16 cellular contexts compared by ENCODE assay signal in the genomic region with DNA sequence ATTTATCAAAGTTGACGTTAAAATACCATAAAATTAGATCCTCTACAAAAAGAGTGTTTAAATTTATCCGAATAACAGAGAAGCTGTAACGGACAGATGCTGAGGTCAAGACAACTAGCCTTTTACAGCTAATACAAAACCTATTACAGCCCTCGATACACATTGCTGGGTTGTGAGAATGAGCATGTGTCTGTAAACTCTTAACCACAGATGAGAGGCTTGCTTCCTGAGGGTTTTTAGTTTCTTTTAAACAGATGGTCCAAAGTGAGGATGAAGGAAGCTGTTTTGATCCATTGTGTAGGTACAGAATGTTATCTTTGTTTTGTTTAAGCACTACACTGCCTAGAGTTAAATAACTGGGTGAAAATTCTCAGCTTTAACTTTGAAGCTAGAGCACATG.
A peak's percentile ranks its signal among the peaks of the same experiment; 100 is the strongest.
DNase-seq lines count a peak whose midpoint lies in the region; ATAC-seq, FAIRE-seq and TF ChIP-seq lines count a peak whose summit lies in the region.
"Had no signal": no experiment of that assay in that cellular context is flagged by ENCODE, and none has a peak within 500 bp of the region (broad histone marks: within the 10 kb centered on the region; RNA-seq: fewer than 3 reads in every experiment).

No MANE protein-coding gene starts in this region.

- H2AFZ ChIP-seq in astrocyte (ENCODE audit: low read depth, low read length) (no peak overlapping the region), GM23248 (no peak overlapping the region)
- H2AFZ ChIP-seq: GM23338, hepatocyte had no signal

- H3K4me2 ChIP-seq in astrocyte (ENCODE audit: low read length) (no peak overlapping the region), GM23248 (ENCODE audit: unreplicated experiment) (no peak overlapping the region)
- H3K4me2 ChIP-seq: GM23338, hepatocyte had no signal

- H3K9ac ChIP-seq in astrocyte (ENCODE audit: low read length), result no peak overlapping the region
- H3K9ac ChIP-seq in GM23248, result no peak overlapping the region

- no peak for TF ChIP-seq EP300 in transverse colon (IDR thresholded peaks at IDR 0.05; ENCODE audit: low read depth)

- no peaks in the 10 kb centered on the region for H4K20me1 ChIP-seq in astrocyte (ENCODE audit: insufficient read depth, low read length)
- H4K20me1 ChIP-seq in GM23248 (ENCODE audit: insufficient read depth), result no peaks in the 10 kb centered on the region

- no peak overlapping the region for H3K4me3 Mint-ChIP-seq in astrocyte (ENCODE audit: unreplicated experiment)
- H3K4me3 Mint-ChIP-seq: activated CD8-positive, alpha-beta T cell treated with anti-CD3 and anti-CD28 coated beads, Interleukin-2, amount 10 ng/mL, durations not matched to agents 7 days and 5 days; CD8-positive, alpha-beta memory T cell; GM23338 had no signal

- TF ChIP-seq CTCF in astrocyte (IDR thresholded peaks at IDR 0.05; ENCODE audit: insufficient read depth, low read depth, low read length), result no peak
- no peak for TF ChIP-seq CTCF in transverse colon (IDR thresholded peaks at IDR 0.05)

- H3K36me3 ChIP-seq in astrocyte (ENCODE audit: insufficient read depth, low read length), result no peaks in the 10 kb centered on the region
- no peaks in the 10 kb centered on the region for H3K36me3 ChIP-seq in GM23248 (ENCODE audit: low read depth)
- H3K36me3 ChIP-seq in transverse colon, result no peaks in the 10 kb centered on the region
- H3K36me3 ChIP-seq: left ventricle myocardium inferior had no signal

- peaks cover 2% of the 10 kb centered on the region for H3K9me3 Mint-ChIP-seq in astrocyte (ENCODE audit: unreplicated experiment)
- H3K9me3 Mint-ChIP-seq: GM23338 had no signal

- DNase-seq in Kasumi-1 (lab: John Stamatoyannopoulos, UW), result peak; percentile 50 to 64
- peak; percentile 14 for DNase-seq in astrocyte (ENCODE audit: low read depth)
- peak; percentile 11 for DNase-seq in non-pigmented ciliary epithelial cell (ENCODE audit: low read depth)
- DNase-seq in GM23248, result no peak
- no peak for DNase-seq in transverse colon
- DNase-seq: activated CD8-positive, alpha-beta T cell treated with anti-CD3 and anti-CD28 coated beads, Interleukin-2, amount 10 ng/mL, durations not matched to agents 7 days and 5 days; activated naive CD4-positive, alpha-beta T cell treated with Interleukin-2 at 50 U/mL for 16 hours; CD8-positive, alpha-beta memory T cell; left ventricle myocardium inferior; NCI-H1105 treated with DMSO at 0.1 percent for 48 hours had no signal

- H3F3A ChIP-seq in GM23248 (ENCODE audit: insufficient read depth), result no peaks in the 10 kb centered on the region

- peaks cover 7% of the 10 kb centered on the region for H3K4me1 ChIP-seq in astrocyte (ENCODE audit: insufficient read depth, low read length)
- H3K4me1 ChIP-seq in GM23248 (ENCODE audit: insufficient read depth), result no peaks in the 10 kb centered on the region
- peaks cover 0 to 3% (median 0%) of the 10 kb centered on the region in 4 donors for H3K4me1 ChIP-seq in transverse colon

- intact Hi-C loops in transverse colon (cut with DNase I; ENCODE audit: low total_unique reads), result no loop called here

- 92 to 96% methylated on average over 4 of the region's 4 CpGs for WGBS in GM23248 (ENCODE audit: low coverage in 1 of 2, low lambda C conversion rate in 2 of 2, missing lambda C conversion rate in 2 of 2), 2 experiments
- 73 to 90% methylated on average over 4 of the region's 4 CpGs for WGBS in transverse colon (ENCODE audit: low coverage in 1 of 2), 2 donors

- no peak overlapping the region for H3K27ac Mint-ChIP-seq in astrocyte (ENCODE audit: unreplicated experiment)
- H3K27ac Mint-ChIP-seq: activated CD8-positive, alpha-beta T cell treated with anti-CD3 and anti-CD28 coated beads, Interleukin-2, amount 10 ng/mL, durations not matched to agents 7 days and 5 days; CD8-positive, alpha-beta memory T cell; GM23338 had no signal

- ATAC-seq in GM19452 (IDR thresholded peaks at IDR 0.05; ENCODE audit: unreplicated experiment) (peak; percentile 61), GM18517 (IDR thresholded peaks at IDR 0.05; ENCODE audit: unreplicated experiment) (no peak)
- ATAC-seq: activated CD8-positive, alpha-beta T cell treated with anti-CD3 and anti-CD28 coated beads, Interleukin-2, amount 10 ng/mL, durations not matched to agents 7 days and 5 days; GM23338 had no signal

- no peak for FAIRE-seq in astrocyte (lab: Jason Lieb, UNC)
- FAIRE-seq: bronchial epithelial cell, TTC549 had no signal

- no peaks in the 10 kb centered on the region for H3K27me3 Mint-ChIP-seq in astrocyte (ENCODE audit: low read depth, unreplicated experiment)
- H3K27me3 Mint-ChIP-seq: CD8-positive, alpha-beta memory T cell had no signal

- peaks cover 6% of the 10 kb centered on the region for H3K4me1 Mint-ChIP-seq in astrocyte (ENCODE audit: low read depth, unreplicated experiment)
- H3K4me1 Mint-ChIP-seq: CD8-positive, alpha-beta memory T cell had no signal

- no peaks in the 10 kb centered on the region for H3K9me3 ChIP-seq in astrocyte (ENCODE audit: insufficient read depth, low read depth, low read length)
- no peaks in the 10 kb centered on the region for H3K9me3 ChIP-seq in GM23248 (ENCODE audit: low read depth)
- H3K9me3 ChIP-seq in transverse colon, result no peaks in the 10 kb centered on the region
- H3K9me3 ChIP-seq: left ventricle myocardium inferior had no signal

- H3K79me2 ChIP-seq in astrocyte (ENCODE audit: insufficient read depth, low read length) (no peaks in the 10 kb centered on the region), GM23248 (ENCODE audit: insufficient read depth) (no peaks in the 10 kb centered on the region)
- H3K79me2 ChIP-seq: hepatocyte had no signal

- H3K4me3 ChIP-seq in astrocyte (ENCODE audit: insufficient read depth, low read depth, low read length), result no peak overlapping the region
- no peak overlapping the region for H3K4me3 ChIP-seq in GM23248
- no peak overlapping the region for H3K4me3 ChIP-seq in transverse colon
- H3K4me3 ChIP-seq: GM23338, hepatocyte, left ventricle myocardium inferior had no signal

- H3K27ac ChIP-seq in astrocyte (ENCODE audit: low read depth, low read length) (no peak overlapping the region), GM23248 (no peak overlapping the region), transverse colon (no peak overlapping the region)
- H3K27ac ChIP-seq: hepatocyte, left ventricle myocardium inferior had no signal

- H3K9me2 ChIP-seq in GM23248 (ENCODE audit: insufficient read depth), result no peaks in the 10 kb centered on the region

- H3K27me3 ChIP-seq in astrocyte (ENCODE audit: insufficient read depth, low read length) (no peaks in the 10 kb centered on the region), GM23248 (replicated peaks; ENCODE audit: insufficient read depth) (no peaks in the 10 kb centered on the region), transverse colon (no peaks in the 10 kb centered on the region)
- H3K27me3 ChIP-seq: hepatocyte had no signal

- no peak for TF ChIP-seq POLR2A in transverse colon (IDR thresholded peaks at IDR 0.05)

- peaks cover 3% of the 10 kb centered on the region for H3K36me3 Mint-ChIP-seq in astrocyte (ENCODE audit: low read depth, unreplicated experiment)
- H3K36me3 Mint-ChIP-seq: CD8-positive, alpha-beta memory T cell had no signal

- in situ Hi-C loops in GM23248 (cut with MboI), result no loop called here
- in situ Hi-C loops in transverse colon (cut with MboI; ENCODE audit: low pct_ligation_motif_present in 1 of 4, low pct_unique_long_range_greater_than_20kb in 1 of 4, low sequenced_read_pairs in 3 of 4), result no loop called here

Comparison
In these comparisons a context has a peak if more than half of its experiments do, and no peak if none do; other contexts are left out.
1. DNase-seq: peak in Kasumi-1 (2 of 2), astrocyte (single experiment) and non-pigmented ciliary epithelial cell (single experiment); none in GM23248 (single experiment) and transverse colon (single experiment).